10 cellular contexts compared by ENCODE assay signal in genomic region chr2:133841905-133842304, GRCh38.
A peak's percentile ranks its signal among the peaks of the same experiment; 100 is the strongest.
DNase-seq lines count a peak whose midpoint lies in the region; ATAC-seq, FAIRE-seq and TF ChIP-seq lines count a peak whose summit lies in the region.
"Had no signal": no experiment of that assay in that cellular context is flagged by ENCODE, and none has a peak within 500 bp of the region (broad histone marks: within the 10 kb centered on the region; RNA-seq: fewer than 3 reads in every experiment).

No MANE protein-coding gene starts in this region.

- H3K36me3 ChIP-seq in CD8-positive, alpha-beta T cell (ENCODE audit: insufficient read depth, low read length) = no peaks in the 10 kb centered on the region

- H3K9me3 ChIP-seq in CD8-positive, alpha-beta T cell (ENCODE audit: low read length) = no peaks in the 10 kb centered on the region

- H3K27ac Mint-ChIP-seq in nephron = peak overlapping the region; percentile 13 to 88 (median 78)
- H3K27ac Mint-ChIP-seq in CD8-positive, alpha-beta T cell = no peak overlapping the region
- H3K27ac Mint-ChIP-seq: T-helper 2 cell treated with Interferon-gamma antibody and Interleukin-4, amounts not matched to agents 5 μg/mL and 100 μg/mL, for 36 hours had no signal

- no peak overlapping the region for H3K27ac ChIP-seq in CD8-positive, alpha-beta T cell (ENCODE audit: low read depth, low read length)

- peaks cover 9% of the 10 kb centered on the region for H3K27me3 Mint-ChIP-seq in nephron (ENCODE audit: low read depth)
- H3K27me3 Mint-ChIP-seq in CD8-positive, alpha-beta T cell (ENCODE audit: low read depth) = peaks cover 4% of the 10 kb centered on the region

- no peak for TF ChIP-seq CTCF in AG09319 (IDR thresholded peaks at IDR 0.05; ENCODE audit: low read depth, low read length)
- TF ChIP-seq CTCF in nephron (IDR thresholded peaks at IDR 0.05; ENCODE audit: unreplicated experiment in 3 of 3) = no peak
- TF ChIP-seq CTCF in CD8-positive, alpha-beta T cell (IDR thresholded peaks at IDR 0.05) = no peak

- FAIRE-seq in RCC 7860 (lab: Jason Lieb, UNC) = peak; percentile 83

- intact Hi-C loops in CD8-positive, alpha-beta T cell (cut with DNase I, micrococcal nuclease) = loop anchor here (5.0 to 10.0 kb wide), 2 partner anchors 1295 to 1977 kb away; no protein-coding TSS in a partner anchor

- no peaks in the 10 kb centered on the region for H3K4me1 ChIP-seq in CD8-positive, alpha-beta T cell (ENCODE audit: insufficient read depth, low read length)

- H3K4me1 Mint-ChIP-seq in nephron = peaks cover 35% of the 10 kb centered on the region
- peaks cover 4% of the 10 kb centered on the region for H3K4me1 Mint-ChIP-seq in CD8-positive, alpha-beta T cell (ENCODE audit: low read depth)

- DNase-seq in AG09319 (ENCODE audit: extremely low read depth, low read depth) = peak; percentile 71
- peak; percentile 92 for DNase-seq in RCC 7860 (ENCODE audit: low spot score)
- no peak for DNase-seq in KBM-7
- DNase-seq in CD8-positive, alpha-beta T cell = no peak
- DNase-seq in Ammon's horn (ENCODE audit: low spot score) = no peak
- DNase-seq: posterior cingulate gyrus had no signal

- no peaks in the 10 kb centered on the region for H3K27me3 ChIP-seq in CD8-positive, alpha-beta T cell (ENCODE audit: insufficient read depth, low read length)

- POLR2A ChIA-PET in CD8-positive, alpha-beta T cell (lab: Charles Lee) = interaction anchor here (1.0 kb wide), 1 partner anchor 9 kb away, joined by 3 read pairs; no protein-coding TSS in a partner anchor

- ATAC-seq in esophagus mucosa (peak; percentile 50), GM18502 (IDR thresholded peaks at IDR 0.05; ENCODE audit: poor library complexity, unreplicated experiment) (no peak)
- ATAC-seq in CD8-positive, alpha-beta T cell = no peak

- in situ Hi-C loops in KBM-7 (cut with MboI; ENCODE audit: low pct_unique_long_range_greater_than_20kb, low sequenced_read_pairs) = no loop called here

- H3K36me3 Mint-ChIP-seq in nephron (ENCODE audit: low read depth) = no peaks in the 10 kb centered on the region
- H3K36me3 Mint-ChIP-seq in CD8-positive, alpha-beta T cell = no peaks in the 10 kb centered on the region

- no peaks in the 10 kb centered on the region for H3K9me3 Mint-ChIP-seq in nephron
- no peaks in the 10 kb centered on the region for H3K9me3 Mint-ChIP-seq in CD8-positive, alpha-beta T cell
- H3K9me3 Mint-ChIP-seq: T-helper 2 cell treated with Interferon-gamma antibody and Interleukin-4, amounts not matched to agents 5 μg/mL and 100 μg/mL, for 36 hours had no signal

- no peak overlapping the region for H3K4me3 ChIP-seq in CD8-positive, alpha-beta T cell (ENCODE audit: low read depth, low read length)

- H3K4me3 Mint-ChIP-seq in nephron = no peak overlapping the region
- H3K4me3 Mint-ChIP-seq in CD8-positive, alpha-beta T cell = no peak overlapping the region
- H3K4me3 Mint-ChIP-seq: T-helper 2 cell treated with Interferon-gamma antibody and Interleukin-4, amounts not matched to agents 5 μg/mL and 100 μg/mL, for 36 hours had no signal

- CTCF ChIA-PET in CD8-positive, alpha-beta T cell (lab: Charles Lee) = no interaction called here

Comparison
In these comparisons a context has a peak if more than half of its experiments do, and no peak if none do; other contexts are left out.
1. DNase-seq: peak in AG09319 (single experiment) and RCC 7860 (single experiment); none in KBM-7 (single experiment), CD8-positive, alpha-beta T cell (0 of 7) and Ammon's horn (single experiment).